Comparison of ENCODE assay signal across 8 cellular contexts in the genomic region with DNA sequence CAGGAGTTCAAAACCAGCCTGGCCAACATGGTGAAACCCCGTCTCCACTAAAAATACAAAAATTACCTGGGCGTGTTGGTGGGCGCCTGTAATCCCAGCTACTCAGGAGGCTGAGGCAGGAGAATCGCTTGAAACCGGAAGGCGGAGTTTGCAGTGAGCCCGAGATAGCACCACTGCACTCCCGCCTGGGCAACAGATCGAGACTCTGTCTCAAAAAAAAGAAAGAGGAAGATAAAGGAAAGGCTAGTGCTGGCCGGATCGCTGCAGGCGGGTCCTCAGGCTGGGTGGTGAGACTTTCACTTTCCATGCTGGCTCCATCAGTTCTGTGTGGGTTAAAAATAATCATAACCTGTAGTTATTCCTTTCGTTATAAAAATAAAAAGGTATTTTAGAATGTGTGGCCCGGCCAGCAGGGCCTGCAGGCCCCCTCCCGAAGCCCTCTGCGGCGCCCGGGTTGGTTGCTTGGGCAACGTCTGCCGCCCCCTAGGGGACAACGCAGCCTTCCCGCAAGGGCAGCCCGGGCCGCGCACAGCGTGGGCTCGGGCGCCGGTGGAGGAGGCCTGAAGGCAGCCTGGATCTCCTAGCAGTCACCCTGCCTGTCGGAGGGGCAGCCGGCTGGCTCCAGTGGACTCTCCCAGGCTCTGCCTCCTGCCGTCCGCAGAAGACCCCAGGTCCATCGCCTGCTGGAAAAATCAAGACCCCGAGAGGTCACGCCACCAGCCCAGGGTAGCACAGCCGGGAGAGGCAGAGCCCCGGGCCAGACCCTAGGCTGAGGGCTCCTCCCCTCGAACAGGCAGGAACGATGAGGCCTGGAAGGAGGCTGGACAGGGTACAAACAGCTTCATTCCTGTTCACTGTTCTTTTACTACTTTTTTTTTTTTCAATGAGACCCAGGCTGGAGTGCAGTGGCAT. TPM values are rescaled to one million over a fixed set of nuclear protein-coding genes. Genes with fewer than 3 reads are reported as not detected.
A peak's percentile ranks its signal among the peaks of the same experiment; 100 is the strongest.
DNase-seq lines count a peak whose midpoint lies in the region; ATAC-seq, FAIRE-seq and TF ChIP-seq lines count a peak whose summit lies in the region.

No MANE protein-coding gene starts in this region.

- peak; percentile 86 for ATAC-seq in HG02610 (IDR thresholded peaks at IDR 0.05; ENCODE audit: unreplicated experiment)

- H3F3A ChIP-seq in OCI-LY1 (ENCODE audit: insufficient read depth, low read length) = no peaks in the 10 kb centered on the region

- H2AFZ ChIP-seq in OCI-LY1 (ENCODE audit: low read length) = no peak overlapping the region

- peaks cover 17% of the 10 kb centered on the region for H3K4me1 Mint-ChIP-seq in glutamatergic neuron (ENCODE audit: low read depth, unreplicated experiment)

- TF ChIP-seq CTCF in GM12873 (IDR thresholded peaks at IDR 0.05; ENCODE audit: insufficient read depth, low read depth, low read length, missing control alignments) (peak; percentile 80), OCI-LY1 (IDR thresholded peaks at IDR 0.05; ENCODE audit: low read length) (peak; percentile 79), glutamatergic neuron (IDR thresholded peaks at IDR 0.05; ENCODE audit: partially characterized antibody, unreplicated experiment) (peak; percentile 77)

- no peak for FAIRE-seq in urothelium cell line (lab: Jason Lieb, UNC)

- H3K9me3 Mint-ChIP-seq in glutamatergic neuron (ENCODE audit: unreplicated experiment) = peaks cover 6% of the 10 kb centered on the region

- no peaks in the 10 kb centered on the region for H4K20me1 ChIP-seq in OCI-LY1 (ENCODE audit: insufficient read depth, low read length)

- H3K4me3 Mint-ChIP-seq in glutamatergic neuron (ENCODE audit: unreplicated experiment) = no peak overlapping the region

- no peaks in the 10 kb centered on the region for H3K79me2 ChIP-seq in OCI-LY1 (ENCODE audit: insufficient read depth, low read length)

- no peaks in the 10 kb centered on the region for H3K36me3 Mint-ChIP-seq in glutamatergic neuron (ENCODE audit: unreplicated experiment)

- H3K4me3 ChIP-seq in OCI-LY1 (ENCODE audit: low read depth, low read length, poor library complexity, severe bottlenecking) (peak overlapping the region; percentile 10), rectal smooth muscle tissue (ENCODE audit: low read length) (peak overlapping the region; percentile 63)

- H3K4me2 ChIP-seq in OCI-LY1 (ENCODE audit: low read length) = peak overlapping the region; percentile 20; the same call in 1 of the 2 replicates

- H3K27me3 ChIP-seq in OCI-LY1 (ENCODE audit: insufficient read depth, low read length) (peaks cover 4% of the 10 kb centered on the region; the same call in 1 of the 2 replicates), rectal smooth muscle tissue (ENCODE audit: control insufficient read depth, insufficient read depth, low read length) (no peaks in the 10 kb centered on the region)

- H3K9me2 ChIP-seq in OCI-LY1 (ENCODE audit: low read depth, low read length) = no peaks in the 10 kb centered on the region

- H3K27ac ChIP-seq in OCI-LY1 (ENCODE audit: low read depth, low read length, poor library complexity, severe bottlenecking) (no peak overlapping the region), rectal smooth muscle tissue (ENCODE audit: low read depth, low read length) (peak overlapping the region; percentile 37)

- no peaks in the 10 kb centered on the region for H3K9me3 ChIP-seq in OCI-LY1 (ENCODE audit: low read length)

- H3K4me1 ChIP-seq in OCI-LY1 (ENCODE audit: insufficient read depth, low read length, severe bottlenecking) = no peaks in the 10 kb centered on the region
- peaks cover 4% of the 10 kb centered on the region for H3K4me1 ChIP-seq in rectal smooth muscle tissue (ENCODE audit: control insufficient read depth, insufficient read depth, low read length)

- H3K27ac Mint-ChIP-seq in glutamatergic neuron (ENCODE audit: unreplicated experiment) = no peak overlapping the region

- H3K27me3 Mint-ChIP-seq in glutamatergic neuron (ENCODE audit: unreplicated experiment) = peaks cover 18% of the 10 kb centered on the region

- no peaks in the 10 kb centered on the region for H3K36me3 ChIP-seq in OCI-LY1 (ENCODE audit: insufficient read depth, low read length)
- no peaks in the 10 kb centered on the region for H3K36me3 ChIP-seq in rectal smooth muscle tissue (ENCODE audit: control insufficient read depth, insufficient read depth, low read length)

- peak; percentile 52 for DNase-seq in activated T-helper 9 cell treated with anti-CD3 and anti-CD28 coated beads, Interleukin-2, amount 50 U/mL, for 16 hours (ENCODE audit: low read depth)
- DNase-seq in glutamatergic neuron = peak; percentile 83
- DNase-seq in urothelium cell line (ENCODE audit: low spot score) = peak; percentile 37
- no peak for DNase-seq in NCI-H226

- no peak overlapping the region for H3K9ac ChIP-seq in OCI-LY1 (ENCODE audit: low read length)
- H3K9ac ChIP-seq in rectal smooth muscle tissue (ENCODE audit: low read length) = no peak overlapping the region

RNA-seq across cellular contexts. Expression of a gene that starts 5.0 kb away (rescaled TPM):
- not detected for total RNA-seq in glutamatergic neuron (ENCODE audit: unreplicated experiment)

RNA-seq across cellular contexts. Expression of a gene that starts 11.9 kb away (rescaled TPM):
- 409 TPM for total RNA-seq in glutamatergic neuron (ENCODE audit: unreplicated experiment)

RNA-seq across cellular contexts. Expression of a gene that starts 58.1 kb away (rescaled TPM):
- 9.7 TPM for total RNA-seq in glutamatergic neuron (ENCODE audit: unreplicated experiment)
